Comparison of ENCODE assay signal across 8 cellular contexts in genomic region chr15:36501063-36501678, GRCh38.
DNase-seq lines count a peak whose midpoint lies in the region; ATAC-seq and TF ChIP-seq lines count a peak whose summit lies in the region.

No MANE protein-coding gene starts in this region.

- no peaks in the 10 kb centered on the region for H3K9me2 ChIP-seq in DOHH2 (replicated peaks; ENCODE audit: control insufficient read depth, low read length)
- no peaks in the 10 kb centered on the region for H3K9me2 ChIP-seq in OCI-LY1 (ENCODE audit: low read depth, low read length)

- peak; percentile 53 for DNase-seq in Jurkat, Clone E6-1 (ENCODE audit: low read depth, low spot score)
- DNase-seq in cerebellar cortex (ENCODE audit: low spot score) (peak; percentile 82), left colon (no peak), type B pancreatic cell (ENCODE audit: extremely low spot score, unreplicated experiment) (no peak), ecto neural progenitor cell (ENCODE audit: low spot score) (no peak)

- TF ChIP-seq CTCF in DOHH2 (IDR thresholded peaks at IDR 0.05; ENCODE audit: low read depth, low read length, poor library complexity, severe bottlenecking) (peak; percentile 77), OCI-LY1 (IDR thresholded peaks at IDR 0.05; ENCODE audit: low read length) (peak; percentile 77), type B pancreatic cell (conservative IDR thresholded peaks at IDR 0.05) (peak; percentile 83)

- H3K9ac ChIP-seq in OCI-LY1 (ENCODE audit: low read length) = no peak overlapping the region

- H3K36me3 ChIP-seq in DOHH2 (ENCODE audit: control insufficient read depth, low read length) (no peaks in the 10 kb centered on the region), OCI-LY1 (ENCODE audit: insufficient read depth, low read length) (no peaks in the 10 kb centered on the region)

- peak; percentile 60 for ATAC-seq in GM21447 (IDR thresholded peaks at IDR 0.05; ENCODE audit: unreplicated experiment)
- ATAC-seq in left colon = peak; percentile 77

- H3K4me1 ChIP-seq in DOHH2 (ENCODE audit: control insufficient read depth, low read length) (no peaks in the 10 kb centered on the region), OCI-LY1 (ENCODE audit: insufficient read depth, low read length, severe bottlenecking) (no peaks in the 10 kb centered on the region)

- H3K79me2 ChIP-seq in DOHH2 (ENCODE audit: control insufficient read depth, low read length) = no peaks in the 10 kb centered on the region
- H3K79me2 ChIP-seq in OCI-LY1 (ENCODE audit: insufficient read depth, low read length) = no peaks in the 10 kb centered on the region

- H3K36me3 Mint-ChIP-seq in type B pancreatic cell = no peaks in the 10 kb centered on the region

- H3K27ac ChIP-seq in DOHH2 (ENCODE audit: low read depth, low read length) = no peak overlapping the region
- no peak overlapping the region for H3K27ac ChIP-seq in OCI-LY1 (ENCODE audit: low read depth, low read length, poor library complexity, severe bottlenecking)

- H3K27ac Mint-ChIP-seq in type B pancreatic cell = no peak overlapping the region

- intact Hi-C loops in left colon (cut with DNase I, micrococcal nuclease) = no loop called here

- H3K4me3 Mint-ChIP-seq in type B pancreatic cell = peak overlapping the region; percentile 1

- no peaks in the 10 kb centered on the region for H3F3A ChIP-seq in DOHH2 (ENCODE audit: control insufficient read depth, insufficient read depth)
- no peaks in the 10 kb centered on the region; the same call in 1 of the 2 replicates for H3F3A ChIP-seq in OCI-LY1 (ENCODE audit: insufficient read depth, low read length)

- H3K4me2 ChIP-seq in DOHH2 (ENCODE audit: low read length) = no peak overlapping the region
- H3K4me2 ChIP-seq in OCI-LY1 (ENCODE audit: low read length) = no peak overlapping the region

- H3K27me3 ChIP-seq in DOHH2 (ENCODE audit: control insufficient read depth, low read length) (peaks cover 13% of the 10 kb centered on the region), OCI-LY1 (ENCODE audit: insufficient read depth, low read length) (no peaks in the 10 kb centered on the region)

- H3K27me3 Mint-ChIP-seq in type B pancreatic cell = peaks cover 8% of the 10 kb centered on the region

- no peak overlapping the region for H2AFZ ChIP-seq in OCI-LY1 (ENCODE audit: low read length)

- no peak overlapping the region for H3K4me3 ChIP-seq in DOHH2 (ENCODE audit: low read length)
- no peak overlapping the region for H3K4me3 ChIP-seq in Jurkat, Clone E6-1 (ENCODE audit: low read length)
- H3K4me3 ChIP-seq in OCI-LY1 (ENCODE audit: low read depth, low read length, poor library complexity, severe bottlenecking) = no peak overlapping the region

- peaks cover 49% of the 10 kb centered on the region for H3K4me1 Mint-ChIP-seq in type B pancreatic cell (ENCODE audit: unreplicated experiment)

- H3K9me3 Mint-ChIP-seq in type B pancreatic cell = no peaks in the 10 kb centered on the region

- no peaks in the 10 kb centered on the region for H3K9me3 ChIP-seq in DOHH2 (ENCODE audit: control insufficient read depth, insufficient read depth, low read length)
- no peaks in the 10 kb centered on the region for H3K9me3 ChIP-seq in OCI-LY1 (ENCODE audit: low read length)

- H4K20me1 ChIP-seq in DOHH2 (ENCODE audit: control insufficient read depth, insufficient read depth, low read depth, low read length) (no peaks in the 10 kb centered on the region), OCI-LY1 (ENCODE audit: insufficient read depth, low read length) (no peaks in the 10 kb centered on the region)

Comparison
In these comparisons a context has a peak if more than half of its experiments do, and no peak if none do; other contexts are left out.
1. DNase-seq: peak in Jurkat, Clone E6-1 (single experiment) and cerebellar cortex (single experiment); none in left colon (0 of 2), type B pancreatic cell (single experiment) and ecto neural progenitor cell (single experiment).
2. Peak in every context shown above with its lines, with median percentiles within 50 percentile points of each other: CTCF ChIP-seq.